In genomic region chr2:16305191-16305590, GRCh38 we compare ENCODE assay signal across 28 cellular contexts.
"Had no signal": no experiment of that assay in that cellular context is flagged by ENCODE, and none has a peak within 500 bp of the region (broad histone marks: within the 10 kb centered on the region; RNA-seq: fewer than 3 reads in every experiment).

No MANE protein-coding gene starts in this region.

- H3K36me3 ChIP-seq: stomach, suprapubic skin, thoracic aorta, thyroid gland, tibial artery, tibial nerve, transverse colon, upper lobe of left lung, upper lobe of right lung, uterus, vagina had no signal

- H3K9me3 Mint-ChIP-seq: stimulated activated memory B cell treated with anti-CD40 and anti-IgM and Interleukin-4, amounts not matched to agents 10 μg/mL and 1 μg/mL and 100 μg/mL, for 72 hours; stimulated activated naive B cell treated with anti-CD40 and anti-IgM and Interleukin-4, amounts not matched to agents 10 μg/mL and 1 μg/mL and 100 μg/mL, for 72 hours; stimulated activated naive CD8-positive, alpha-beta T cell treated with anti-CD3 and anti-CD28 coated beads, Interleukin-15, amount 100 ng/mL, for 72 hours; stimulated activated naive CD8-positive, alpha-beta T cell treated with anti-CD3 and anti-CD28 coated beads, Interleukin-15, Interleukin-2, amounts not matched to agents 100 ng/mL and 50 ng/mL, for 24 hours had no signal

- H3K36me3 Mint-ChIP-seq: stimulated activated effector memory CD8-positive, alpha-beta T cell treated with anti-CD3 and anti-CD28 coated beads, Interleukin-12 subunit alpha, Interleukin-12 subunit beta, amount 100 ng/mL, for 72 hours; stimulated activated memory B cell treated with anti-CD40 and anti-IgM and Interleukin-4, amounts not matched to agents 10 μg/mL and 1 μg/mL and 100 μg/mL, for 72 hours; stimulated activated naive B cell treated with anti-CD40 and anti-IgM and Interleukin-4, amounts not matched to agents 10 μg/mL and 1 μg/mL and 100 μg/mL, for 72 hours; type B pancreatic cell had no signal

- ATAC-seq: stimulated activated effector memory CD8-positive, alpha-beta T cell treated with anti-CD3 and anti-CD28 coated beads, Interleukin-12 subunit alpha, Interleukin-12 subunit beta, amount 100 ng/mL, for 72 hours; stimulated activated memory B cell treated with anti-CD40 and anti-IgM and Interleukin-4, amounts not matched to agents 10 μg/mL and 1 μg/mL and 100 μg/mL, for 72 hours; stimulated activated naive B cell treated with anti-CD40 and anti-IgM and Interleukin-4, amounts not matched to agents 10 μg/mL and 1 μg/mL and 100 μg/mL, for 72 hours; stimulated activated naive CD8-positive, alpha-beta T cell treated with anti-CD3 and anti-CD28 coated beads, Interleukin-15, amount 100 ng/mL, for 72 hours; stimulated activated naive CD8-positive, alpha-beta T cell treated with anti-CD3 and anti-CD28 coated beads, Interleukin-15, Interleukin-2, amounts not matched to agents 100 U/mL and 50 U/mL, for 24 hours; upper lobe of right lung had no signal

- H3K27me3 ChIP-seq: stomach, testis, thyroid gland, tibial artery, transverse colon, upper lobe of left lung, uterus, vagina had no signal

- H3K9me3 ChIP-seq: suprapubic skin, testis, thyroid gland, tibial artery, transverse colon, upper lobe of right lung, uterus, vagina had no signal

- H3K4me3 ChIP-seq: stomach, suprapubic skin, testis, thoracic aorta, thyroid gland, tibial artery, tibial nerve, transverse colon, upper lobe of left lung, upper lobe of right lung, uterus, vagina had no signal

- H3K27ac Mint-ChIP-seq: stimulated activated effector memory CD8-positive, alpha-beta T cell treated with anti-CD3 and anti-CD28 coated beads, Interleukin-12 subunit alpha, Interleukin-12 subunit beta, amount 100 ng/mL, for 72 hours; stimulated activated memory B cell treated with anti-CD40 and anti-IgM and Interleukin-4, amounts not matched to agents 10 μg/mL and 1 μg/mL and 100 μg/mL, for 72 hours; stimulated activated naive B cell treated with anti-CD40 and anti-IgM and Interleukin-4, amounts not matched to agents 10 μg/mL and 1 μg/mL and 100 μg/mL, for 72 hours; stimulated activated naive CD8-positive, alpha-beta T cell treated with anti-CD3 and anti-CD28 coated beads, Interleukin-15, amount 100 ng/mL, for 72 hours; stimulated activated naive CD8-positive, alpha-beta T cell treated with anti-CD3 and anti-CD28 coated beads, Interleukin-15, Interleukin-2, amounts not matched to agents 100 ng/mL and 50 ng/mL, for 24 hours; type B pancreatic cell had no signal

- DNase-seq: stimulated activated CD4-positive, alpha-beta T cell treated with anti-CD3 and anti-CD28 coated beads, Interleukin-2, amount 100 ng/mL, for 48 hours; stimulated activated CD4-positive, alpha-beta T cell treated with anti-CD3 and anti-CD28 coated beads, Interleukin-4, amount 100 ng/mL, for 1 hour; stimulated activated CD4-positive, alpha-beta T cell treated with anti-CD3 and anti-CD28 coated beads, Interleukin-4, amount 100 ng/mL, for 24 hours; stimulated activated CD4-positive, alpha-beta T cell treated with anti-CD3 and anti-CD28 coated beads, Interleukin-4, amount 100 ng/mL, for 4 hours; stimulated activated CD8-positive, alpha-beta memory T cell treated with anti-CD3 and anti-CD28 coated beads, Interleukin-4, amount 100 ng/mL, for 48 hours; stimulated activated naive B cell treated with anti-CD40 and anti-IgM and Interleukin-4, amounts not matched to agents 10 μg/mL and 1 μg/mL and 100 μg/mL, for 72 hours; stimulated activated naive CD4-positive, alpha-beta T cell; stimulated activated naive CD4-positive, alpha-beta T cell treated with Interleukin-2 at 50 U/mL for 16 hours; stimulated activated naive CD8-positive, alpha-beta T cell treated with anti-CD3 and anti-CD28 coated beads, Interleukin-15, amount 100 ng/mL, for 72 hours; stimulated activated naive CD8-positive, alpha-beta T cell treated with anti-CD3 and anti-CD28 coated beads, Interleukin-15, Interleukin-2, amounts not matched to agents 100 U/mL and 50 U/mL, for 24 hours; stomach; substantia nigra; testis; thyroid gland; tibial artery; transverse colon; trophoblast cell; upper lobe of left lung; upper lobe of right lung; uterus had no signal

- H3K27ac ChIP-seq: stomach, suprapubic skin, testis, thoracic aorta, thyroid gland, tibial artery, tibial nerve, transverse colon, upper lobe of left lung, upper lobe of right lung, uterus, vagina had no signal

- H3K4me1 ChIP-seq: stomach, suprapubic skin, testis, thyroid gland, tibial artery, tibial nerve, transverse colon, upper lobe of left lung, uterus, vagina had no signal

- H3K4me3 Mint-ChIP-seq: stimulated activated effector memory CD8-positive, alpha-beta T cell treated with anti-CD3 and anti-CD28 coated beads, Interleukin-12 subunit alpha, Interleukin-12 subunit beta, amount 100 ng/mL, for 72 hours; stimulated activated memory B cell treated with anti-CD40 and anti-IgM and Interleukin-4, amounts not matched to agents 10 μg/mL and 1 μg/mL and 100 μg/mL, for 72 hours; stimulated activated naive B cell treated with anti-CD40 and anti-IgM and Interleukin-4, amounts not matched to agents 10 μg/mL and 1 μg/mL and 100 μg/mL, for 72 hours; stimulated activated naive CD8-positive, alpha-beta T cell treated with anti-CD3 and anti-CD28 coated beads, Interleukin-15, amount 100 ng/mL, for 72 hours; stimulated activated naive CD8-positive, alpha-beta T cell treated with anti-CD3 and anti-CD28 coated beads, Interleukin-15, Interleukin-2, amounts not matched to agents 100 ng/mL and 50 ng/mL, for 24 hours; type B pancreatic cell had no signal
